Comparison of ENCODE assay signal across 10 cellular contexts in the genomic region with DNA sequence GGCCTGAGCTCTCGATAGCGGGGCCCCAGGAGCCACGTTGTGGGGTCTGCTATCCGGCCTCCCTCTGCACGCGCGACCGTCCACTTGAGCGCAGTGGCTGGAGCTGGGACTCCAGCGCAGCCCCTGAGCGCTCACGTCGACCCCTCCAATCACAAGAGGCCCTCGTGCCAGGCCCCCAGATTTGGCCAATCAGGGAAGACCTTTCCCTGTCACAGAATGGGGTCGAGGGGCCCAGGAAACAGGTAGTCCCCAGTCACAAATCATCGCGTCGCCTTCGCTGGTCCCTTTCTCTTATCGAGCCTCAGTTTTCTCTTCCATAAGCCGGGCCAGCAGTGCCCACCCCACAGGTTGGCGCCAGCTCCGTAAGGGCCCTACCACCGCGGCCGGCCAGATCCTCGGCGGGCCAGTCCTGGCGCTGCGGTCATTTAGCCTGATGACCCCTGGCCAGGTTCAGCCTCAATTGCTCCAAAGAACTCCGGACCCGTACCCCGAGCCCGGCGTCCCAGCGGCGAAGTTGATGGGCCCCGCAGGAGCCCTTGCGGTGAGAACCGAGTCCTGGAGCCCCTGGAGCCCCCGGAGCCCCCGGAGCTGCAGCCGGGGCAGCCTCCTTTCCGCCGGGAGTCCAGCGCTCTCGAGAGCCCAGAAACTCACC. TPM values are rescaled to one million over a fixed set of nuclear protein-coding genes. Genes with fewer than 3 reads are reported as not detected.
DNase-seq lines count a peak whose midpoint lies in the region; ATAC-seq, FAIRE-seq and TF ChIP-seq lines count a peak whose summit lies in the region.
"Had no signal": no experiment of that assay in that cellular context is flagged by ENCODE, and none has a peak within 500 bp of the region (broad histone marks: within the 10 kb centered on the region; RNA-seq: fewer than 3 reads in every experiment).

No MANE protein-coding gene starts in this region.

- WGBS in adrenal gland, 4 donors: 1 to 4% (median 1%) methylated on average over 9 to 47 of the region's 47 CpGs
- WGBS in ovary, 3 donors: 1 to 2% (median 1%) methylated on average over 32 to 47 of the region's 47 CpGs

- TF ChIP-seq EP300 in ovary (IDR thresholded peaks at IDR 0.05): no peak

- no peaks in the 10 kb centered on the region for H3K36me3 Mint-ChIP-seq in activated CD4-positive, alpha-beta T cell treated with anti-CD3 and anti-CD28 coated beads, Interleukin-2, amount 10 ng/mL, durations not matched to agents 7 days and 5 days (ENCODE audit: low read depth)

- FAIRE-seq in frontal cortex (lab: Jason Lieb, UNC): no peak

- intact Hi-C loops in adrenal gland (cut with DNase I) (no loop called here), left ventricle myocardium superior (cut with micrococcal nuclease) (no loop called here), ovary (cut with DNase I) (no loop called here)

- H3K9me3 ChIP-seq in adrenal gland (replicated peaks in 1 of 3) (no peaks in the 10 kb centered on the region), ovary (no peaks in the 10 kb centered on the region)

- H3K4me3 Mint-ChIP-seq in activated CD4-positive, alpha-beta T cell treated with anti-CD3 and anti-CD28 coated beads, Interleukin-2, amount 10 ng/mL, durations not matched to agents 7 days and 5 days: no peak overlapping the region

- peak overlapping the region; percentile 22 to 72 (median 50) for H3K4me3 ChIP-seq in adrenal gland
- H3K4me3 ChIP-seq in ovary: peak overlapping the region; percentile 64

- CTCF ChIA-PET in activated CD4-positive, alpha-beta T cell treated with anti-CD3 and anti-CD28 coated beads, Interleukin-2, amount 10 ng/mL, durations not matched to agents 7 days and 5 days (lab: Charles Lee): no interaction called here

- no peaks in the 10 kb centered on the region for H3K9me3 Mint-ChIP-seq in activated CD4-positive, alpha-beta T cell treated with anti-CD3 and anti-CD28 coated beads, Interleukin-2, amount 10 ng/mL, durations not matched to agents 7 days and 5 days

- H3K36me3 ChIP-seq in adrenal gland (replicated peaks in 1 of 2) (no peaks in the 10 kb centered on the region), ovary (no peaks in the 10 kb centered on the region)

- H3K27ac Mint-ChIP-seq in activated CD4-positive, alpha-beta T cell treated with anti-CD3 and anti-CD28 coated beads, Interleukin-2, amount 10 ng/mL, durations not matched to agents 7 days and 5 days: no peak overlapping the region

- H3K27me3 ChIP-seq in adrenal gland (no peaks in the 10 kb centered on the region), ovary (no peaks in the 10 kb centered on the region)

- POLR2A ChIA-PET in activated CD4-positive, alpha-beta T cell treated with anti-CD3 and anti-CD28 coated beads, Interleukin-2, amount 10 ng/mL, durations not matched to agents 7 days and 5 days (lab: Charles Lee): no interaction called here

- DNase-seq in Ammon's horn (ENCODE audit: low spot score) (peak; percentile 41), adrenal gland (peak; percentile 69 to 86 (median 84)), left ventricle myocardium superior (peak; percentile 81), ovary (peak; percentile 69 to 84 (median 82)), frontal cortex (ENCODE audit: low spot score in 2 of 2) (no peak), NCI-H345 treated with DMSO at 0.1 percent for 48 hours (lab: John Stamatoyannopoulos, UW; ENCODE audit: unreplicated experiment) (no peak)
- DNase-seq in activated CD4-positive, alpha-beta T cell treated with anti-CD3 and anti-CD28 coated beads, Interleukin-2, amount 10 ng/mL, durations not matched to agents 7 days and 5 days: no peak
- DNase-seq: GOT3 had no signal

- H3K27ac ChIP-seq in adrenal gland (peak overlapping the region; percentile 86 to 93 (median 89)), ovary (peak overlapping the region; percentile 58 to 84)

- TF ChIP-seq CTCF in adrenal gland (IDR thresholded peaks at IDR 0.05) (peak in 2 of 6 experiments; percentile 17 to 23), ovary (IDR thresholded peaks at IDR 0.05) (peak in 2 of 3 donors; percentile 38 to 41)

- TF ChIP-seq POLR2A in adrenal gland (IDR thresholded peaks at IDR 0.05) (peak in 1 of 2 donors; percentile 32), ovary (IDR thresholded peaks at IDR 0.05) (no peak)

- H3K4me1 ChIP-seq in adrenal gland (replicated peaks in 1 of 2): peaks cover 20 to 21% of the 10 kb centered on the region in 2 donors
- peaks cover 7% of the 10 kb centered on the region for H3K4me1 ChIP-seq in ovary (ENCODE audit: insufficient read depth)

- ATAC-seq in left ventricle myocardium superior (peak; percentile 83), HG03442 (IDR thresholded peaks at IDR 0.05; ENCODE audit: unreplicated experiment) (no peak)

- H3K4me1 Mint-ChIP-seq in activated CD4-positive, alpha-beta T cell treated with anti-CD3 and anti-CD28 coated beads, Interleukin-2, amount 10 ng/mL, durations not matched to agents 7 days and 5 days: peaks cover 3% of the 10 kb centered on the region

- peaks cover 52% of the 10 kb centered on the region for H3K27me3 Mint-ChIP-seq in activated CD4-positive, alpha-beta T cell treated with anti-CD3 and anti-CD28 coated beads, Interleukin-2, amount 10 ng/mL, durations not matched to agents 7 days and 5 days

RNA-seq across cellular contexts. Expression of a gene that starts 0.4 kb away (rescaled TPM):
- total RNA-seq in adrenal gland: 100 to 1,000 TPM in 3 of 8 donors, 10 to 100 TPM in 5; 20.1 to 136 (median 82.3) TPM
- polyA plus RNA-seq in adrenal gland: 10 to 100 TPM; 19.3 to 34.0 (median 22.0) TPM
- 16.6 TPM for total RNA-seq in left ventricle myocardium superior
- 10 to 100 TPM; 24.6 to 85.5 (median 48.8) TPM for total RNA-seq in ovary
- 10 to 100 TPM in 1 of 2 donors, 1 to 10 TPM in 1; 8.3 to 45.1 TPM for polyA plus RNA-seq in ovary
- 1.6 TPM for total RNA-seq in frontal cortex
- total RNA-seq in activated CD4-positive, alpha-beta T cell treated with anti-CD3 and anti-CD28 coated beads, Interleukin-2, amount 10 ng/mL, durations not matched to agents 7 days and 5 days: not detected
- total RNA-seq: activated CD8-positive, alpha-beta memory T cell treated with anti-CD3 and anti-CD28 coated beads for 36 hours had no signal

Comparison
In these comparisons a context has a peak if more than half of its experiments do, and no peak if none do; other contexts are left out.
1. DNase-seq: peak in Ammon's horn (single experiment), adrenal gland (7 of 7), left ventricle myocardium superior (single experiment) and ovary (5 of 5); none in frontal cortex (0 of 2), activated CD4-positive, alpha-beta T cell treated with anti-CD3 and anti-CD28 coated beads, Interleukin-2, amount 10 ng/mL, durations not matched to agents 7 days and 5 days (single experiment) and NCI-H345 treated with DMSO at 0.1 percent for 48 hours (single experiment).